ENCODE assay signal across 8 cellular contexts in the genomic region with DNA sequence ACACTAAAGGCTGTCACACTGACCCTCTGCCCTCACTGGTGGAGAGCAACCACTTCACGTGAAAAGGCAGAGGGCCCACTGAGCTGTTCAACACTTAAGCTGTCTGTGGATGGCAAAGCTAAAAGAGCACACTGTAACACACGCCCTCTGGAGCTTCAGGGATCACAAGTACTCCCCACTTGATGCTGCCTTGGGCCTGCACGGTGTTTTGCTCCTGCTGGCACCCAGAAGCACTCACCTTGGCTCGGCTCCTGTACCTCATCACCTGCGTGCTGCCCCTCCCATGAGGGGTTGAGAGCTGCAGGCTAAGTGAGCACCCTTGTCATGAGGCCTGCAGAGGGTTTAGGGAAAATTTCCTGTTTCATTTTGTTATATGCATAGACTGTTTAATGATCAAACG.
DNase-seq lines count a peak whose midpoint lies in the region; ATAC-seq and TF ChIP-seq lines count a peak whose summit lies in the region.
"Not testable (repeated sequence)": the region's sequence is repeated elsewhere in the genome, so short reads cannot be mapped to it uniquely, and the experiment has no call there.

No MANE protein-coding gene starts in this region.

- H3K9me3 ChIP-seq in left lung, thyroid gland: not testable (repeated sequence)

- H3K27ac Mint-ChIP-seq in WTC11, result not testable (repeated sequence)

- not testable (repeated sequence) for H3K27ac ChIP-seq in left lung
- peak overlapping the region in 2 of 3 donors; percentile 45 to 69 for H3K27ac ChIP-seq in thyroid gland

- peak; percentile 1 for DNase-seq in DMS153 (lab: John Stamatoyannopoulos, UW)
- peak; percentile 18 for DNase-seq in DMS79 treated with DMSO at 0.1 percent for 48 hours (lab: John Stamatoyannopoulos, UW)
- DNase-seq in NCI-H2029 treated with DMSO at 0.1 percent for 48 hours (lab: John Stamatoyannopoulos, UW), result peak; percentile 35
- DNase-seq in NCI-H345 (lab: John Stamatoyannopoulos, UW), result peak; percentile 15
- DNase-seq in WTC11 (ENCODE audit: low spot score); left lung: not testable (repeated sequence)
- peak; percentile 68 to 78 for DNase-seq in thyroid gland

- WGBS in thyroid gland, 2 donors, result no CpG with 5 or more reads among the region's 6 CpGs

- H3K36me3 Mint-ChIP-seq in WTC11, result not testable (repeated sequence)

- not testable (repeated sequence) for H3K36me3 ChIP-seq in left lung, thyroid gland

- H3K4me1 Mint-ChIP-seq in WTC11, result not testable (repeated sequence)

- H3K4me1 ChIP-seq in left lung, thyroid gland: not testable (repeated sequence)

- not testable (repeated sequence) for H3K27me3 ChIP-seq in left lung, thyroid gland

- not testable (repeated sequence) for H3K9me3 Mint-ChIP-seq in WTC11

- TF ChIP-seq CTCF in WTC11 (IDR thresholded peaks at IDR 0.05); left lung (IDR thresholded peaks at IDR 0.05); thyroid gland (IDR thresholded peaks at IDR 0.05): not testable (repeated sequence)

- POLR2A ChIA-PET in WTC11 (lab: Charles Lee), result not testable (repeated sequence)

- TF ChIP-seq POLR2A in thyroid gland (IDR thresholded peaks at IDR 0.05), result not testable (repeated sequence)

- intact Hi-C loops in left lung (cut with DNase I); thyroid gland (cut with DNase I): not testable (repeated sequence)

- not testable (repeated sequence) for H3K4me3 ChIP-seq in left lung; thyroid gland (replicated peaks in 1 of 3)

- CTCF ChIA-PET in WTC11 (lab: Charles Lee), result not testable (repeated sequence)

- H3K27me3 Mint-ChIP-seq in WTC11 (ENCODE audit: low read depth), result not testable (repeated sequence)

- ATAC-seq in WTC11 (peak; percentile 52), esophagus mucosa (peak; percentile 61), left lung (peak; percentile 47)

- H3K4me3 Mint-ChIP-seq in WTC11, result not testable (repeated sequence)
